1 cellular context compared by ENCODE assay signal in genomic region chr1:44775078-44775929, GRCh38.
A peak's percentile ranks its signal among the peaks of the same experiment; 100 is the strongest.
TF ChIP-seq lines count a peak whose summit lies in the region.

TSS of gene RPS8 (plus strand) at chr1:44775540. CDS start at chr1:44775597, 57 bp downstream.

TF ChIP-seq in HEK293, 187 proteins besides CTCF, POLR2A, EP300 and RAD21 (continued from another document):
- TF ChIP-seq ZNF513 (tag by site-specific recombination; IDR thresholded peaks at IDR 0.05) = peak; percentile 36; the same call in 1 of the 2 replicates
- peak; percentile 90 for TF ChIP-seq SP7 (tag by site-specific recombination; IDR thresholded peaks at IDR 0.05)
- TF ChIP-seq ZBTB26 (tag by site-specific recombination; optimal IDR thresholded peaks at IDR 0.05) = peak; percentile 68
- peak; percentile 68 for TF ChIP-seq ZNF366 (tag by site-specific recombination; conservative IDR thresholded peaks at IDR 0.05)
- peak; percentile 88 for TF ChIP-seq ZNF629 (tag by site-specific recombination; IDR thresholded peaks at IDR 0.05)
- TF ChIP-seq GLI4 (tag by site-specific recombination; IDR thresholded peaks at IDR 0.05) = no peak
- TF ChIP-seq ZSCAN4 (tag by site-specific recombination; IDR thresholded peaks at IDR 0.05) = no peak; the same call in none of the 2 replicates
- peak; percentile 68 for TF ChIP-seq ZBTB8A (tag by site-specific recombination; IDR thresholded peaks at IDR 0.05)
- peak; percentile 14; the same call in 1 of the 2 replicates for TF ChIP-seq ZSCAN5A (tag by site-specific recombination; IDR thresholded peaks at IDR 0.05)
- peak; percentile 94 for TF ChIP-seq KLF8 (tag by site-specific recombination; IDR thresholded peaks at IDR 0.05)
- peak; percentile 18; the same call in 1 of the 2 replicates for TF ChIP-seq INSM2 (tag by site-specific recombination; IDR thresholded peaks at IDR 0.05)
- TF ChIP-seq ZNF354C (tag by site-specific recombination; IDR thresholded peaks at IDR 0.05; ENCODE audit: borderline replicate concordance, low read depth) = no peak
- no peak for TF ChIP-seq ZNF157 (tag by site-specific recombination; IDR thresholded peaks at IDR 0.05)
